Comparison of ENCODE assay signal across 1 cellular context in the genomic region with DNA sequence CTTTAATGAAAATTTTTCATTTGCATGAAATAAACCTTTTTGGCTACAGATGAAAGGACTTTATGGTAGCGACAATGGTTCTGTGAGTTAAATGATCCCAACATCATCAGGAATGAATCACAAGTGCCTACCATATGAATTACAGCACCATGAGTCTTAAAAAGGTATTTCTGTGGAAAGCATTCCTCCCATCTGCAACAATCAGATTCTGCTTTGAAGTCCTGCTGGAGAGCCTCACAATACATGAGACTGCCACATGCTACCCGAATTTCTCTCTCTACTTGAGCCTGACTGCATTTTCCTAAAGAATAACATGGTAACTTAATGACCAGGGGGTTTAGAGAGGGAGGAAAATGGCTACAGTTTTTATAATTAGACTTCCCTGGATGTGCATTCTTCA.
TF ChIP-seq lines count a peak whose summit lies in the region.

No MANE protein-coding gene starts in this region.

TF ChIP-seq in SK-N-SH, 30 proteins besides CTCF, POLR2A, EP300 and RAD21 (continued from another document):
- TF ChIP-seq FOSL2 (IDR thresholded peaks at IDR 0.05; ENCODE audit: borderline replicate concordance, low read depth) (peak; percentile 39; the same call in 1 of the 2 replicates), GATA2 (CRISPR knock-in tag; IDR thresholded peaks at IDR 0.05) (no peak)
- TF ChIP-seq, protein P1, sequence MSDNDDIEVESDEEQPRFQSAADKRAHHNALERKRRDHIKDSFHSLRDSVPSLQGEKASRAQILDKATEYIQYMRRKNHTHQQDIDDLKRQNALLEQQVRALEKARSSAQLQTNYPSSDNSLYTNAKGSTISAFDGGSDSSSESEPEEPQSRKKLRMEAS (IDR thresholded peaks at IDR 0.05; ENCODE audit: low read depth), result peak; percentile 50; the same call in 1 of the 2 replicates
- TF ChIP-seq, protein P2, sequence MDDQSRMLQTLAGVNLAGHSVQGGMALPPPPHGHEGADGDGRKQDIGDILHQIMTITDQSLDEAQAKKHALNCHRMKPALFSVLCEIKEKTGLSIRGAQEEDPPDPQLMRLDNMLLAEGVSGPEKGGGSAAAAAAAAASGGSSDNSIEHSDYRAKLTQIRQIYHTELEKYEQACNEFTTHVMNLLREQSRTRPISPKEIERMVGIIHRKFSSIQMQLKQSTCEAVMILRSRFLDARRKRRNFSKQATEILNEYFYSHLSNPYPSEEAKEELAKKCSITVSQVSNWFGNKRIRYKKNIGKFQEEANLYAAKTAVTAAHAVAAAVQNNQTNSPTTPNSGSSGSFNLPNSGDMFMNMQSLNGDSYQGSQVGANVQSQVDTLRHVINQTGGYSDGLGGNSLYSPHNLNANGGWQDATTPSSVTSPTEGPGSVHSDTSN (IDR thresholded peaks at IDR 0.05), result peak; percentile 36; the same call in 1 of the 2 replicates
